1 cellular context compared by ENCODE assay signal in the genomic region with DNA sequence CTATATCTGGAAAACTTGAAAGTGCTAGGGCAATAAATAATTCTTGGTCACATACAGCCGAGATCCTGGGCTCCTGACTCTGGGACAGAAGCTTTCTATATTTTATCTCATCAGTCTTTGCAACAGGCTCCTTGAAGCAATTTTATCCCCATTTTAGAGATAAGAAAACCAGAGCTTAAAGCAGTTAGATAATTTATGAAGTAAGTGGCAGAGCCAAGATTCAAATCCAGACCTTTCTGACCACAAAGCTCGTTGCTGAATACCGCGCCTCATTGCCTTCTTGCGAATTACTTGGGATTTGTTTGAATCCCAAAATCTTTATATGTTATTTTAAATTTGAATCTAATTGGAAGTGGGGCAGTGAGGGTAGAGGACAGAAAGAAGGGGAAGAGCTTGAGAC.
TF ChIP-seq lines count a peak whose summit lies in the region.

No MANE protein-coding gene starts in this region.

TF ChIP-seq in GM23338, 12 proteins besides CTCF, POLR2A, EP300 and RAD21 (continued from another document):
- TF ChIP-seq, protein P1, sequence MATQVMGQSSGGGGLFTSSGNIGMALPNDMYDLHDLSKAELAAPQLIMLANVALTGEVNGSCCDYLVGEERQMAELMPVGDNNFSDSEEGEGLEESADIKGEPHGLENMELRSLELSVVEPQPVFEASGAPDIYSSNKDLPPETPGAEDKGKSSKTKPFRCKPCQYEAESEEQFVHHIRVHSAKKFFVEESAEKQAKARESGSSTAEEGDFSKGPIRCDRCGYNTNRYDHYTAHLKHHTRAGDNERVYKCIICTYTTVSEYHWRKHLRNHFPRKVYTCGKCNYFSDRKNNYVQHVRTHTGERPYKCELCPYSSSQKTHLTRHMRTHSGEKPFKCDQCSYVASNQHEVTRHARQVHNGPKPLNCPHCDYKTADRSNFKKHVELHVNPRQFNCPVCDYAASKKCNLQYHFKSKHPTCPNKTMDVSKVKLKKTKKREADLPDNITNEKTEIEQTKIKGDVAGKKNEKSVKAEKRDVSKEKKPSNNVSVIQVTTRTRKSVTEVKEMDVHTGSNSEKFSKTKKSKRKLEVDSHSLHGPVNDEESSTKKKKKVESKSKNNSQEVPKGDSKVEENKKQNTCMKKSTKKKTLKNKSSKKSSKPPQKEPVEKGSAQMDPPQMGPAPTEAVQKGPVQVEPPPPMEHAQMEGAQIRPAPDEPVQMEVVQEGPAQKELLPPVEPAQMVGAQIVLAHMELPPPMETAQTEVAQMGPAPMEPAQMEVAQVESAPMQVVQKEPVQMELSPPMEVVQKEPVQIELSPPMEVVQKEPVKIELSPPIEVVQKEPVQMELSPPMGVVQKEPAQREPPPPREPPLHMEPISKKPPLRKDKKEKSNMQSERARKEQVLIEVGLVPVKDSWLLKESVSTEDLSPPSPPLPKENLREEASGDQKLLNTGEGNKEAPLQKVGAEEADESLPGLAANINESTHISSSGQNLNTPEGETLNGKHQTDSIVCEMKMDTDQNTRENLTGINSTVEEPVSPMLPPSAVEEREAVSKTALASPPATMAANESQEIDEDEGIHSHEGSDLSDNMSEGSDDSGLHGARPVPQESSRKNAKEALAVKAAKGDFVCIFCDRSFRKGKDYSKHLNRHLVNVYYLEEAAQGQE (IDR thresholded peaks at IDR 0.05; ENCODE audit: unreplicated experiment) = no peak
